In the genomic region with DNA sequence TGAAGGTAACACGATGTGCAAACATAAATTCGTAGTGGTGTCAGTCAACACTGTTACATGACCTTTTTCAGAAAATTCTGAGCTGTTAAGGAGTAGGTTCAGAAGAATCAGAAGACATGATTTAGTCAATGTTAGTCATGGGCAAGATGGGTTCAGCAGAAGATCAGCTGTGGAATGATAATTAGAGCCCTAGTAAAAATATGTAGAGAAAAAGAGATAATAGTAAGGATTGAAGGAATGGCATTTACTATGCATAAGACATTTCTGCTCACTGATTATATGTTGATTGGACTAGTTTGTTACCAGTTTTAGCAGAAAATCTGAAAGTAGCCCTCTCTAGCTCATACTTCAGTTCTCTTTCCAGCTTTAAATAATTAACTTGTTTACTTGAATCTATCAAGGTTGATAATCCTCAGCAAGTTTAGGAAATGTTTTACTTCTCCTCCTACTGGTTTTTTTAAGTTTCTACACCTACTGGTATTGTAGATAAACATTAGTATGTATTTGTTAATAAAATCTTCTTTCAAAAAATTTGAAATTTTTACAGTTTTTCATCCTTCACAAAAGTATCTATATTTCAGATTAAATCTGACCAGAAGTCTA, we compare ENCODE assay signal across 24 cellular contexts.
DNase-seq lines count a peak whose midpoint lies in the region; ATAC-seq, FAIRE-seq and TF ChIP-seq lines count a peak whose summit lies in the region.
"Had no signal": no experiment of that assay in that cellular context is flagged by ENCODE, and none has a peak within 500 bp of the region (broad histone marks: within the 10 kb centered on the region; RNA-seq: fewer than 3 reads in every experiment).

No MANE protein-coding gene starts in this region.

- no peaks in the 10 kb centered on the region for H3K36me3 Mint-ChIP-seq in nephron progenitor cell (ENCODE audit: low read depth)
- H3K36me3 Mint-ChIP-seq: CD8-positive, alpha-beta memory T cell had no signal

- peak; percentile 90 for FAIRE-seq in A549 (lab: Jason Lieb, UNC)
- peak; percentile 75 for FAIRE-seq in H54 (lab: Jason Lieb, UNC)
- FAIRE-seq in D721Med (lab: Jason Lieb, UNC) = no peak

- POLR2A ChIA-PET in A549 (lab: Yijun Ruan, JAX) = no interaction called here

- CTCF ChIA-PET in A549 (lab: Yijun Ruan, JAX) = interaction anchor here (1.2 to 1.8 kb wide), 3 partner anchors 16 to 93 kb away, joined by 4 to 7 read pairs (median 4); no protein-coding TSS in a partner anchor

- H3K4me3 Mint-ChIP-seq in nephron progenitor cell = no peak overlapping the region
- H3K4me3 Mint-ChIP-seq: CD8-positive, alpha-beta memory T cell had no signal

- intact Hi-C loops in dorsolateral prefrontal cortex (cut with DNase I) = no loop called here

- WGBS in A549 (ENCODE audit: missing lambda C conversion rate) = 51% methylated on average over 2 of the region's 2 CpGs

- no peaks in the 10 kb centered on the region for H3K27me3 ChIP-seq in dorsolateral prefrontal cortex

- H3K27me3 Mint-ChIP-seq in nephron progenitor cell (ENCODE audit: low read depth, poor library complexity) = no peaks in the 10 kb centered on the region
- H3K27me3 Mint-ChIP-seq: CD8-positive, alpha-beta memory T cell had no signal

- DNase-seq in A549 (ENCODE audit: low read depth in 1 of 2, low spot score in 1 of 2) (no peak), H54 (ENCODE audit: insufficient read length, low spot score) (no peak), dorsolateral prefrontal cortex (no peak), nephron progenitor cell (no peak), KBM-7 (no peak), D721Med (ENCODE audit: insufficient read length, low spot score) (no peak)
- DNase-seq: 8988T; Calu3; CD8-positive, alpha-beta memory T cell; GDM1; KG1; NCI-H1092; NCI-H1436 treated with DMSO at 0.1 percent for 48 hours; NCI-H2029; NCI-H226; NCI-H510A treated with DMSO at 0.1 percent for 48 hours; NCI-H748 treated with DMSO at 0.1 percent for 48 hours; PC-9; SHP77 treated with DMSO at 0.1 percent for 48 hours had no signal

- TF ChIP-seq POLR2A in A549 (IDR thresholded peaks at IDR 0.05; ENCODE audit: low read length) = no peak
- TF ChIP-seq POLR2A in H54 (IDR thresholded peaks at IDR 0.05; ENCODE audit: low read depth, low read length) = no peak

- TF ChIP-seq RAD21 in A549 (conservative IDR thresholded peaks at IDR 0.05 in 1 of 2, IDR thresholded peaks at IDR 0.05 in 1 of 2) = no peak

- TF ChIP-seq EP300 in A549 (IDR thresholded peaks at IDR 0.05) = no peak

- in situ Hi-C loops in KBM-7 (cut with MboI; ENCODE audit: low pct_unique_long_range_greater_than_20kb, low sequenced_read_pairs) = no loop called here

- H3K4me2 ChIP-seq in A549 = 0 out of 3 replicates have a peak overlapping the region, but pooled peaks have one; percentile 6
- H3K4me2 ChIP-seq: PC-9 had no signal

- ATAC-seq in A549 (no peak), HG03097 (IDR thresholded peaks at IDR 0.05; ENCODE audit: low FRiP score, unreplicated experiment) (no peak)

- H3K27ac ChIP-seq in A549 (no peak overlapping the region), dorsolateral prefrontal cortex (peak overlapping the region in 48 of 59 donors; percentile 3 to 84 (median 68))
- H3K27ac ChIP-seq: C4-2B, PC-9, RWPE1, SK-N-MC had no signal

- no peaks in the 10 kb centered on the region for H3K9me3 Mint-ChIP-seq in nephron progenitor cell
- H3K9me3 Mint-ChIP-seq: CD8-positive, alpha-beta memory T cell had no signal

- no peak for TF ChIP-seq CTCF in A549 (IDR thresholded peaks at IDR 0.05)
- TF ChIP-seq CTCF in dorsolateral prefrontal cortex (IDR thresholded peaks at IDR 0.05 in 54 of 56, conservative IDR thresholded peaks at IDR 0.05 in 2 of 56; ENCODE audit: low read depth in 1 of 56, partially characterized antibody in 56 of 56) = no peak
- no peak for TF ChIP-seq CTCF in nephron progenitor cell (IDR thresholded peaks at IDR 0.05)
- no peak for TF ChIP-seq CTCF in D721Med (IDR thresholded peaks at IDR 0.05; ENCODE audit: insufficient read depth, missing control alignments)

- peaks cover 24% of the 10 kb centered on the region; the same call in 2 of the 3 replicates for H3K4me1 ChIP-seq in A549

- no peaks in the 10 kb centered on the region for H3K9me3 ChIP-seq in A549
- H3K9me3 ChIP-seq: HAP-1 had no signal

- peak overlapping the region; percentile 7 for H3K27ac Mint-ChIP-seq in nephron progenitor cell
- H3K27ac Mint-ChIP-seq: CD8-positive, alpha-beta memory T cell had no signal

- H3K4me3 ChIP-seq in A549 = no peak overlapping the region
- peak overlapping the region in 2 of 59 donors; percentile 1 to 4 for H3K4me3 ChIP-seq in dorsolateral prefrontal cortex
- H3K4me3 ChIP-seq: HAP-1, PC-9, SK-N-MC had no signal

- H3K4me1 Mint-ChIP-seq in nephron progenitor cell = peaks cover 14% of the 10 kb centered on the region
- H3K4me1 Mint-ChIP-seq: CD8-positive, alpha-beta memory T cell had no signal

TF ChIP-seq in A549, 52 proteins besides CTCF, POLR2A, EP300 and RAD21:
- TF ChIP-seq ZNF302 (CRISPR knock-in tag; IDR thresholded peaks at IDR 0.05) = no peak
- TF ChIP-seq RFX5 (IDR thresholded peaks at IDR 0.05) = no peak
- TF ChIP-seq NPAS2 (CRISPR knock-in tag; IDR thresholded peaks at IDR 0.05; ENCODE audit: borderline replicate concordance) = no peak
- TF ChIP-seq ESRRA (IDR thresholded peaks at IDR 0.05; ENCODE audit: borderline replicate concordance, low read length) = no peak
- no peak for TF ChIP-seq CHD4 (IDR thresholded peaks at IDR 0.05; ENCODE audit: borderline replicate concordance)
- no peak for TF ChIP-seq HOXB13 (CRISPR knock-in tag; IDR thresholded peaks at IDR 0.05; ENCODE audit: low read depth)
- TF ChIP-seq KDM5A (IDR thresholded peaks at IDR 0.05) = no peak
- no peak for TF ChIP-seq NFE2L2 (conservative IDR thresholded peaks at IDR 0.05; ENCODE audit: low read length)
- TF ChIP-seq USF2 (IDR thresholded peaks at IDR 0.05) = no peak
- TF ChIP-seq POLR2AphosphoS2 (conservative IDR thresholded peaks at IDR 0.05; ENCODE audit: low read length) = no peak
- no peak for TF ChIP-seq NR3C1 (IDR thresholded peaks at IDR 0.05)
- TF ChIP-seq PBX3 (IDR thresholded peaks at IDR 0.05) = no peak
- TF ChIP-seq FOSB (CRISPR knock-in tag; IDR thresholded peaks at IDR 0.05) = no peak
- no peak for TF ChIP-seq HDAC2 (IDR thresholded peaks at IDR 0.05)
- TF ChIP-seq TFCP2L1 (CRISPR knock-in tag; IDR thresholded peaks at IDR 0.05) = no peak
- TF ChIP-seq RARB (CRISPR knock-in tag; IDR thresholded peaks at IDR 0.05) = no peak
- no peak for TF ChIP-seq SMC3 (IDR thresholded peaks at IDR 0.05)
- no peak for TF ChIP-seq E2F6 (IDR thresholded peaks at IDR 0.05; ENCODE audit: borderline replicate concordance, low read depth)

Comparison
In these comparisons a context has a peak if more than half of its experiments do, and no peak if none do; other contexts are left out.
1. H3K27ac ChIP-seq: peak in dorsolateral prefrontal cortex (48 of 59); none in A549 (0 of 2).